18 cellular contexts compared by ENCODE assay signal in the genomic region with DNA sequence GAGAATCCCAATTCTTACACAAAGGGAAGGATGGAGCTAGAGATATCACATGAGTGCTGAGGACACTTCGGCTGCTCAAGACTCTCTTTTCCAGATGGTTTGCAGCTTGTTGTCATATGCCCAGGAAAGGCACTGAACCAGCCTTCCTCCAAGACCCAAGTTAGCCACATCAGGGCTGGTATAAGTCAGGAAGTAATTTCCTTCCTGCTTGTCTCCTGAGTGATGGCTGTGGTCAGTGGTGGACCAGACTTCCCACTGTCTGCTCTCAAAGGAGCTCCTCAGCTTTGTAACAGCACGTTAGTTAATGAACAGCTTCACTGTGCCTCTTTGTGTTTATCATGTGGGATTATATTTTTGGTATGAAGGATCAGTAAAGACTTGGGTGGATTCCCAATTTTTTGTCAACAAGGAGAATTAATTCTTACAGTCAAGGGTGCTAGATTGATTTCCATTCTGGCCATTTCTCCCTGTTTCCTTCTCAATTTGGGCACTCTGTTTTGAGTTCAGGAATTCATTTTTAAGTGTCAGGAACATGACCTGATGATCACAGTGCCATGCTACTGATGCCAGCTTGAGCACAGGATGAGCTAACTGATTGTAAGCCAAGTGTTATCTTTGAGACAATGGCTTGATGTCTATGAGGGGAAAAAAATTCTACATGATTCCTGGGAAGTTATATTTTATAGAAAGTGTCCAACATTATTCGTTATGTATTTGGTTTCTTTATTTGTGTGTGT.
"Had no signal": no experiment of that assay in that cellular context is flagged by ENCODE, and none has a peak within 500 bp of the region (broad histone marks: within the 10 kb centered on the region; RNA-seq: fewer than 3 reads in every experiment).

No MANE protein-coding gene starts in this region.

- H3K4me1 ChIP-seq: pancreas had no signal

- H3K36me3 Mint-ChIP-seq: activated CD4-positive, alpha-beta memory T cell treated with anti-CD3 and anti-CD28 coated beads for 36 hours; activated naive CD4-positive, alpha-beta T cell treated with anti-CD3 and anti-CD28 coated beads, Interleukin-2, amount 50 U/mL, for 72 hours had no signal

- H3K27me3 Mint-ChIP-seq: activated CD4-positive, alpha-beta memory T cell treated with anti-CD3 and anti-CD28 coated beads for 36 hours; brain; naive B cell had no signal

- H3K36me3 ChIP-seq: pancreas had no signal

- H3K9me3 ChIP-seq: gastrocnemius medialis, heart right ventricle, pancreas, sigmoid colon, spleen had no signal

- H3K27ac ChIP-seq: pancreas, sigmoid colon had no signal

- ATAC-seq: activated naive CD4-positive, alpha-beta T cell treated with anti-CD3 and anti-CD28 coated beads, Interleukin-2, amount 50 U/mL, for 72 hours; activated T-cell treated with anti-CD3 and anti-CD28 coated beads, Interleukin-2, amount 50 U/mL, for 4 hours; pancreas had no signal

- H3K27me3 ChIP-seq: gastrocnemius medialis, heart right ventricle, pancreas, sigmoid colon, spleen had no signal

- H3K4me3 ChIP-seq: gastrocnemius medialis, heart right ventricle, lung, pancreas, sigmoid colon, spleen had no signal

- FAIRE-seq: pancreas had no signal

- H3K4me3 Mint-ChIP-seq: activated CD4-positive, alpha-beta memory T cell treated with anti-CD3 and anti-CD28 coated beads for 36 hours; activated T-cell treated with anti-CD3 and anti-CD28 coated beads, Interleukin-2, amount 50 U/mL, for 4 hours; brain; naive B cell had no signal

- H3K27ac Mint-ChIP-seq: activated CD4-positive, alpha-beta memory T cell treated with anti-CD3 and anti-CD28 coated beads for 36 hours; activated naive CD4-positive, alpha-beta T cell treated with anti-CD3 and anti-CD28 coated beads, Interleukin-2, amount 50 U/mL, for 72 hours; brain had no signal

- H3K4me1 Mint-ChIP-seq: naive B cell had no signal

- H3K9me3 Mint-ChIP-seq: activated CD4-positive, alpha-beta memory T cell treated with anti-CD3 and anti-CD28 coated beads for 36 hours; activated naive CD4-positive, alpha-beta T cell treated with anti-CD3 and anti-CD28 coated beads, Interleukin-2, amount 50 U/mL, for 72 hours; activated T-cell treated with anti-CD3 and anti-CD28 coated beads, Interleukin-2, amount 50 U/mL, for 4 hours; brain; naive B cell had no signal

- DNase-seq: activated CD4-positive, alpha-beta memory T cell treated with anti-CD3 and anti-CD28 coated beads for 36 hours; activated CD4-positive, CD25-positive, alpha-beta regulatory T cell treated with anti-CD3 and anti-CD28 coated beads, Interleukin-2, amount 50 U/mL, for 72 hours; activated effector memory CD4-positive, alpha-beta T cell treated with Interleukin-2 at 50 U/mL for 16 hours; activated T-cell treated with anti-CD3 and anti-CD28 coated beads, Interleukin-2, amount 50 U/mL, for 4 hours; amygdala; effector memory CD4-positive, alpha-beta T cell; gastrocnemius medialis; heart right ventricle; midbrain; naive B cell; pancreas; sigmoid colon; spleen; stimulated activated CD4-positive, alpha-beta T cell treated with anti-CD3 and anti-CD28 coated beads, Interleukin-1b, Interleukin-23, amount 100 ng/mL, for 48 hours; SW 1271 had no signal
